Comparison of ENCODE assay signal across 8 cellular contexts in genomic region chr11:74019860-74020259, GRCh38. TPM values are rescaled to one million over a fixed set of nuclear protein-coding genes. Genes with fewer than 3 reads are reported as not detected.
DNase-seq lines count a peak whose midpoint lies in the region; ATAC-seq, FAIRE-seq and TF ChIP-seq lines count a peak whose summit lies in the region.
"Had no signal": no experiment of that assay in that cellular context is flagged by ENCODE, and none has a peak within 500 bp of the region (broad histone marks: within the 10 kb centered on the region; RNA-seq: fewer than 3 reads in every experiment).

No MANE protein-coding gene starts in this region.

- no peaks in the 10 kb centered on the region for H3K79me2 ChIP-seq in Loucy (ENCODE audit: insufficient read depth, low read length)

- no peak for TF ChIP-seq CTCF in Loucy (conservative IDR thresholded peaks at IDR 0.05; ENCODE audit: low read length)

- peak overlapping the region; percentile 31 for H3K9ac ChIP-seq in Loucy (ENCODE audit: low read depth, low read length, poor library complexity, severe bottlenecking)

- no peaks in the 10 kb centered on the region for H4K20me1 ChIP-seq in Loucy (ENCODE audit: insufficient read depth, low read length, poor library complexity, severe bottlenecking)

- peak overlapping the region; percentile 18 for H3K4me2 ChIP-seq in Loucy (ENCODE audit: low read depth, low read length, poor library complexity, severe bottlenecking)

- peaks cover 29% of the 10 kb centered on the region for H3K4me1 Mint-ChIP-seq in activated T-helper 17 cell treated with anti-CD3 and anti-CD28 coated beads, Interleukin-2, amount 50 U/mL, for 72 hours
- peaks cover 40% of the 10 kb centered on the region for H3K4me1 Mint-ChIP-seq in stimulated activated naive CD8-positive, alpha-beta T cell treated with anti-CD3 and anti-CD28 coated beads, Interleukin-15, amount 100 ng/mL, for 72 hours

- H3K27ac Mint-ChIP-seq in activated T-helper 17 cell treated with anti-CD3 and anti-CD28 coated beads, Interleukin-2, amount 50 U/mL, for 72 hours, result no peak overlapping the region
- peak overlapping the region in 1 of 2 donors; percentile 68 for H3K27ac Mint-ChIP-seq in stimulated activated naive CD8-positive, alpha-beta T cell treated with anti-CD3 and anti-CD28 coated beads, Interleukin-15, amount 100 ng/mL, for 72 hours

- no peaks in the 10 kb centered on the region for H3K27me3 Mint-ChIP-seq in activated T-helper 17 cell treated with anti-CD3 and anti-CD28 coated beads, Interleukin-2, amount 50 U/mL, for 72 hours
- no peaks in the 10 kb centered on the region for H3K27me3 Mint-ChIP-seq in stimulated activated naive CD8-positive, alpha-beta T cell treated with anti-CD3 and anti-CD28 coated beads, Interleukin-15, amount 100 ng/mL, for 72 hours

- peak overlapping the region; percentile 58 for H3K27ac ChIP-seq in muscle layer of duodenum (ENCODE audit: low read length)

- peaks cover 30% of the 10 kb centered on the region for H3K36me3 Mint-ChIP-seq in activated T-helper 17 cell treated with anti-CD3 and anti-CD28 coated beads, Interleukin-2, amount 50 U/mL, for 72 hours (ENCODE audit: low read depth)

- no peak for FAIRE-seq in RCC 7860 (lab: Jason Lieb, UNC)

- H3K4me3 ChIP-seq in Loucy (ENCODE audit: low read length, poor library complexity, severe bottlenecking) (no peak overlapping the region), muscle layer of duodenum (ENCODE audit: low read depth in 1 of 2, low read length in 2 of 2) (no peak overlapping the region)

- H3K9me2 ChIP-seq in Loucy (replicated peaks; ENCODE audit: low read depth, low read length), result no peaks in the 10 kb centered on the region

- DNase-seq in stimulated activated naive CD8-positive, alpha-beta T cell treated with anti-CD3 and anti-CD28 coated beads, Interleukin-15, amount 100 ng/mL, for 72 hours, result peak; percentile 48 to 82
- DNase-seq in SIG-M5 (lab: John Stamatoyannopoulos, UW) (no peak), RCC 7860 (ENCODE audit: low spot score) (no peak)
- DNase-seq: effector CD8-positive, alpha-beta T cell had no signal

- H3F3A ChIP-seq in Loucy (ENCODE audit: low read depth), result no peaks in the 10 kb centered on the region

- H3K4me1 ChIP-seq in Loucy (ENCODE audit: insufficient read depth, low read length, poor library complexity, severe bottlenecking) (peaks cover 33% of the 10 kb centered on the region), muscle layer of duodenum (ENCODE audit: control insufficient read depth in 1 of 2, insufficient read depth in 2 of 2, low read length in 2 of 2) (peaks cover 21 to 25% of the 10 kb centered on the region in 2 donors)

- no peak overlapping the region for H2AFZ ChIP-seq in Loucy (ENCODE audit: low read length)

- H3K36me3 ChIP-seq in Loucy (ENCODE audit: insufficient read depth, low read length) (0 out of 2 replicates have a peak, but pooled peaks cover 5% of the 10 kb centered on the region), muscle layer of duodenum (ENCODE audit: control insufficient read depth in 1 of 2, insufficient read depth in 2 of 2, low read length in 2 of 2) (peaks cover 0 to 15% of the 10 kb centered on the region in 2 donors)

- peak; percentile 88 for ATAC-seq in activated T-helper 17 cell treated with anti-CD3 and anti-CD28 coated beads, Interleukin-2, amount 50 U/mL, for 72 hours (replicated peaks)
- ATAC-seq in stimulated activated naive CD8-positive, alpha-beta T cell treated with anti-CD3 and anti-CD28 coated beads, Interleukin-15, amount 100 ng/mL, for 72 hours, result peak; percentile 94
- no peak for ATAC-seq in GM21447 (IDR thresholded peaks at IDR 0.05; ENCODE audit: unreplicated experiment)

- no peak overlapping the region for H3K4me3 Mint-ChIP-seq in activated T-helper 17 cell treated with anti-CD3 and anti-CD28 coated beads, Interleukin-2, amount 50 U/mL, for 72 hours
- H3K4me3 Mint-ChIP-seq in stimulated activated naive CD8-positive, alpha-beta T cell treated with anti-CD3 and anti-CD28 coated beads, Interleukin-15, amount 100 ng/mL, for 72 hours, result peak overlapping the region in 1 of 2 donors; percentile 34

- no peaks in the 10 kb centered on the region for H3K27me3 ChIP-seq in Loucy (ENCODE audit: insufficient read depth, low read length, poor library complexity, severe bottlenecking)
- no peaks in the 10 kb centered on the region for H3K27me3 ChIP-seq in muscle layer of duodenum (ENCODE audit: low read depth, low read length)

- no peaks in the 10 kb centered on the region for H3K9me3 ChIP-seq in Loucy (ENCODE audit: insufficient read depth, low read depth, low read length)
- H3K9me3 ChIP-seq in muscle layer of duodenum (ENCODE audit: control insufficient read depth in 1 of 2, low read length in 2 of 2), result no peaks in the 10 kb centered on the region

- H3K9me3 Mint-ChIP-seq in activated T-helper 17 cell treated with anti-CD3 and anti-CD28 coated beads, Interleukin-2, amount 50 U/mL, for 72 hours, result no peaks in the 10 kb centered on the region
- H3K9me3 Mint-ChIP-seq in stimulated activated naive CD8-positive, alpha-beta T cell treated with anti-CD3 and anti-CD28 coated beads, Interleukin-15, amount 100 ng/mL, for 72 hours, result no peaks in the 10 kb centered on the region

RNA-seq across cellular contexts. Expression of gene UCP3, which starts 11.0 kb away (rescaled TPM):
- 1 to 10 TPM; 4.3 to 6.6 TPM for total RNA-seq in activated T-helper 17 cell treated with anti-CD3 and anti-CD28 coated beads, Interleukin-2, amount 50 U/mL, for 72 hours

RNA-seq across cellular contexts. Expression of gene UCP2, which starts 37.2 kb away (rescaled TPM):
- 100 to 1,000 TPM; 199 to 269 TPM for total RNA-seq in activated T-helper 17 cell treated with anti-CD3 and anti-CD28 coated beads, Interleukin-2, amount 50 U/mL, for 72 hours

Comparison
In these comparisons a context has a peak if more than half of its experiments do, and no peak if none do; other contexts are left out.
1. DNase-seq: peak in stimulated activated naive CD8-positive, alpha-beta T cell treated with anti-CD3 and anti-CD28 coated beads, Interleukin-15, amount 100 ng/mL, for 72 hours (2 of 2); none in SIG-M5 (single experiment) and RCC 7860 (single experiment).